In genomic region chr1:117069220-117069844, GRCh38 we compare ENCODE assay signal across 1 cellular context.
A peak's percentile ranks its signal among the peaks of the same experiment; 100 is the strongest.
TF ChIP-seq lines count a peak whose summit lies in the region.

No MANE protein-coding gene starts in this region.

TF ChIP-seq in K562, 482 proteins besides CTCF, POLR2A, EP300 and RAD21:
- TF ChIP-seq PHB (CRISPR knock-in tag; IDR thresholded peaks at IDR 0.05) = no peak
- TF ChIP-seq ESRRA (IDR thresholded peaks at IDR 0.05; ENCODE audit: borderline replicate concordance, low read depth) = peak; percentile 89
TF ChIP-seq in K562: peak in this region for 1.
